Comparison of ENCODE assay signal across 14 cellular contexts in the genomic region with DNA sequence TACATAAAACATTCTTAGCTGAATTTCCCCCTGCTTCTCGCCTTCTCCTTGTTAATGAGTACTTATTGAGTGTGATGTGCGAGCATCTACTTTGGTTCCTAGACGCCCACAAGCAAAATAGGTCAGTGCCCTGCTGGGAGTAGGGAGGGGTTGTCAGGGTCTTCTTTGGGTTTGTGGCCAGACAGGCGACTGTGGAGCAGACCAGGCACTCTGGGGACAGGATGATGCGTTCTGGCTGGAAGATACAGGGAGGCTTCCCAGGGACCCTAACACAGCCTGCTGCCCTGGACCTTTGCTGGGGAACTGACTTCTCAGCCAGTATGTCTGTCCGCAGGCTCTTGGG.
DNase-seq lines count a peak whose midpoint lies in the region; FAIRE-seq and TF ChIP-seq lines count a peak whose summit lies in the region.
"Had no signal": no experiment of that assay in that cellular context is flagged by ENCODE, and none has a peak within 500 bp of the region (broad histone marks: within the 10 kb centered on the region; RNA-seq: fewer than 3 reads in every experiment).

No MANE protein-coding gene starts in this region.

- H3K4me3 ChIP-seq in HL-60 (replicated peaks; ENCODE audit: insufficient read depth, low read length) (no peak overlapping the region), astrocyte (ENCODE audit: insufficient read depth, low read depth, low read length) (no peak overlapping the region), stomach smooth muscle (ENCODE audit: low read length in 2 of 2) (peak overlapping the region in 1 of 2 donors; percentile 64), MG63 (no peak overlapping the region), H7 (ENCODE audit: insufficient read depth, low read depth, low read length) (no peak overlapping the region)

- peaks cover 81% of the 10 kb centered on the region for H4K20me1 ChIP-seq in astrocyte (ENCODE audit: insufficient read depth, low read length)

- H3K9me3 Mint-ChIP-seq in astrocyte (ENCODE audit: unreplicated experiment): no peaks in the 10 kb centered on the region
- H3K9me3 Mint-ChIP-seq: activated CD4-positive, alpha-beta memory T cell treated with anti-CD3 and anti-CD28 coated beads for 36 hours; activated T-helper 2 cell treated with anti-CD3 and anti-CD28 coated beads, Interferon-gamma antibody, Interleukin-2, Interleukin-4, amounts not matched to agents 10 μg/mL and 5 μg/mL and 100 μg/mL, durations not matched to agents 14 hours and 24 hours and 36 hours had no signal

- no peaks in the 10 kb centered on the region for H3K79me2 ChIP-seq in astrocyte (ENCODE audit: insufficient read depth, low read length)

- H3K36me3 ChIP-seq in astrocyte (ENCODE audit: insufficient read depth, low read length): no peaks in the 10 kb centered on the region
- no peaks in the 10 kb centered on the region for H3K36me3 ChIP-seq in stomach smooth muscle (ENCODE audit: control insufficient read depth in 2 of 2, insufficient read depth in 2 of 2, low read length in 2 of 2)
- no peaks in the 10 kb centered on the region for H3K36me3 ChIP-seq in MG63
- H3K36me3 ChIP-seq in H7 (replicated peaks; ENCODE audit: control insufficient read depth, insufficient read depth, low read length): no peaks in the 10 kb centered on the region
- H3K36me3 ChIP-seq: thyroid gland had no signal

- no peaks in the 10 kb centered on the region for H3K27me3 Mint-ChIP-seq in astrocyte (ENCODE audit: low read depth, unreplicated experiment)
- H3K27me3 Mint-ChIP-seq: activated CD4-positive, alpha-beta memory T cell treated with anti-CD3 and anti-CD28 coated beads for 36 hours; CD4-positive, alpha-beta memory T cell; progenitor cell of endocrine pancreas had no signal

- FAIRE-seq in astrocyte (lab: Jason Lieb, UNC): no peak

- no peak overlapping the region for H3K27ac Mint-ChIP-seq in astrocyte (ENCODE audit: unreplicated experiment)
- H3K27ac Mint-ChIP-seq: activated CD4-positive, alpha-beta memory T cell treated with anti-CD3 and anti-CD28 coated beads for 36 hours; activated T-helper 2 cell treated with anti-CD3 and anti-CD28 coated beads, Interferon-gamma antibody, Interleukin-2, Interleukin-4, amounts not matched to agents 10 μg/mL and 5 μg/mL and 100 μg/mL, durations not matched to agents 14 hours and 24 hours and 36 hours; CD4-positive, alpha-beta memory T cell had no signal

- TF ChIP-seq CTCF in HL-60 (IDR thresholded peaks at IDR 0.05; ENCODE audit: insufficient read depth, low read length): no peak
- TF ChIP-seq CTCF in astrocyte (IDR thresholded peaks at IDR 0.05; ENCODE audit: insufficient read depth, low read depth, low read length): no peak

- H3K9me3 ChIP-seq in astrocyte (ENCODE audit: insufficient read depth, low read depth, low read length): no peaks in the 10 kb centered on the region
- H3K9me3 ChIP-seq in stomach smooth muscle (ENCODE audit: control insufficient read depth in 2 of 2, low read length in 2 of 2): no peaks in the 10 kb centered on the region
- H3K9me3 ChIP-seq in MG63: no peaks in the 10 kb centered on the region
- H3K9me3 ChIP-seq: thyroid gland had no signal

- peak overlapping the region; percentile 56 for H3K27ac ChIP-seq in HL-60 (replicated peaks)
- H3K27ac ChIP-seq in astrocyte (ENCODE audit: low read depth, low read length): no peak overlapping the region
- peak overlapping the region; percentile 46 for H3K27ac ChIP-seq in stomach smooth muscle (ENCODE audit: low read length)
- H3K27ac ChIP-seq: thyroid gland had no signal

- H3K27me3 ChIP-seq in HL-60 (ENCODE audit: insufficient read depth, poor library complexity, severe bottlenecking): no peaks in the 10 kb centered on the region
- no peaks in the 10 kb centered on the region for H3K27me3 ChIP-seq in astrocyte (ENCODE audit: insufficient read depth, low read length)
- no peaks in the 10 kb centered on the region for H3K27me3 ChIP-seq in stomach smooth muscle (ENCODE audit: control insufficient read depth in 1 of 2, insufficient read depth in 2 of 2, low read length in 2 of 2)
- H3K27me3 ChIP-seq in MG63: no peaks in the 10 kb centered on the region
- H3K27me3 ChIP-seq in H7 (ENCODE audit: control insufficient read depth, insufficient read depth, low read length): no peaks in the 10 kb centered on the region
- H3K27me3 ChIP-seq: thyroid gland had no signal

- H3K4me3 Mint-ChIP-seq in astrocyte (ENCODE audit: unreplicated experiment): no peak overlapping the region
- H3K4me3 Mint-ChIP-seq: activated CD4-positive, alpha-beta memory T cell treated with anti-CD3 and anti-CD28 coated beads for 36 hours; CD4-positive, alpha-beta memory T cell had no signal

- H3K36me3 Mint-ChIP-seq in astrocyte (ENCODE audit: low read depth, unreplicated experiment): peaks cover 8% of the 10 kb centered on the region

- DNase-seq in HL-60 (ENCODE audit: low read depth in 1 of 2, low spot score in 1 of 2) (no peak), astrocyte (ENCODE audit: low read depth) (no peak), mesenteric fat pad (ENCODE audit: low spot score) (peak; percentile 82), MG63 (no peak), H7 (no peak)
- DNase-seq in stimulated activated CD4-positive, alpha-beta T cell treated with anti-CD3 and anti-CD28 coated beads, Interleukin-12 subunit alpha, Interleukin-12 subunit beta, amount 100 ng/mL, for 4 hours: no peak
- DNase-seq: activated CD4-positive, alpha-beta memory T cell treated with anti-CD3 and anti-CD28 coated beads for 36 hours; CD4-positive, alpha-beta memory T cell; effector CD4-positive, alpha-beta T cell; SIG-M5 had no signal

- H3K4me1 ChIP-seq in astrocyte (ENCODE audit: insufficient read depth, low read length) (peaks cover 34% of the 10 kb centered on the region), stomach smooth muscle (ENCODE audit: control insufficient read depth, insufficient read depth, low read length) (peaks cover 23% of the 10 kb centered on the region)

- peak overlapping the region; percentile 72 for H3K4me2 ChIP-seq in astrocyte (ENCODE audit: low read length)

- no peak overlapping the region for H3K9ac ChIP-seq in astrocyte (ENCODE audit: low read length)
- no peak overlapping the region for H3K9ac ChIP-seq in stomach smooth muscle (ENCODE audit: low read length in 2 of 2)

- H2AFZ ChIP-seq in astrocyte (ENCODE audit: low read depth, low read length): no peak overlapping the region

- H3K4me1 Mint-ChIP-seq in astrocyte (ENCODE audit: low read depth, unreplicated experiment): peaks cover 13% of the 10 kb centered on the region
